In the genomic region with DNA sequence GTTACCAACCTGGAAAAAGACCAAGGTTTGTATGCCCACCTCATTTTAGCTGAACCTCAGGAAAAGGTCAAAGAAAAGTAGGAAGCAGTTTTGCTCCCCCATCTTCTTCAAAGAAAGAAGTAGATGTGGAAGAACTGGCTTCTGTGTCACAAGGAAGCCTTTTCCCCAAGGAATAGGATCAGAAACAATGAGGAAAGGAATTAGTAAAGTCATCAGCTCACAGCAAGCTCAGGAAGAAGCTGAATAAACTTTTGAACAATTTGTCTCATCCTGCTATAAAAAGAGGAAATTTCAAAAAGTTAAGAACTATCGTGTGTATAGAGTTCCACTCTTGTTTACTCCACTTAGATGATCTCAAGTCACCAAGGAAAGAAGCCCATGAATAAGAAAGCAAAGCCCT, we compare ENCODE assay signal across 31 cellular contexts.
"Had no signal": no experiment of that assay in that cellular context is flagged by ENCODE, and none has a peak within 500 bp of the region (broad histone marks: within the 10 kb centered on the region; RNA-seq: fewer than 3 reads in every experiment).

No MANE protein-coding gene starts in this region.

- H3K27me3 ChIP-seq: neural progenitor cell, ovary, right lobe of liver, spleen, suprapubic skin, testis, tibial artery, transverse colon, upper lobe of right lung, uterus had no signal

- DNase-seq: natural killer cell; occipital lobe; ovary; posterior cingulate gyrus; psoas muscle; right cardiac atrium; right lobe of liver; spleen; stimulated activated CD4-positive, alpha-beta T cell treated with anti-CD3 and anti-CD28 coated beads, Interleukin-12 subunit alpha, Interleukin-12 subunit beta, amount 100 ng/mL, for 4 hours; stimulated activated CD4-positive, alpha-beta T cell treated with anti-CD3 and anti-CD28 coated beads, Interleukin-1b, Interleukin-23, amount 100 ng/mL, for 48 hours; stimulated activated CD4-positive, alpha-beta T cell treated with anti-CD3 and anti-CD28 coated beads, Interleukin-4, amount 100 ng/mL, for 1 hour; stimulated activated CD4-positive, alpha-beta T cell treated with anti-CD3 and anti-CD28 coated beads, Interleukin-4, amount 100 ng/mL, for 4 hours; stimulated activated CD8-positive, alpha-beta memory T cell treated with anti-CD3 and anti-CD28 coated beads, Interleukin-4, amount 100 ng/mL, for 48 hours; stimulated activated naive CD4-positive, alpha-beta T cell; stimulated activated naive CD8-positive, alpha-beta T cell treated with anti-CD3 and anti-CD28 coated beads, Interleukin-15, amount 100 ng/mL, for 72 hours; stimulated activated naive CD8-positive, alpha-beta T cell treated with anti-CD3 and anti-CD28 coated beads, Interleukin-15, Interleukin-2, amounts not matched to agents 100 U/mL and 50 U/mL, for 24 hours; substantia nigra; testis; tibial artery; transverse colon; upper lobe of right lung; uterus had no signal

- H3K9ac ChIP-seq: neural progenitor cell, parathyroid adenoma had no signal

- H3K4me1 Mint-ChIP-seq: natural killer cell; nephron; stimulated activated memory B cell treated with anti-CD40 and anti-IgM and Interleukin-4, amounts not matched to agents 10 μg/mL and 1 μg/mL and 100 μg/mL, for 72 hours had no signal

- H3K4me3 ChIP-seq: neural progenitor cell, ovary, psoas muscle, right lobe of liver, skin epidermis, smooth muscle cell, spleen, suprapubic skin, testis, tibial artery, transverse colon, upper lobe of right lung, uterus had no signal

- ATAC-seq: natural killer cell; psoas muscle; right cardiac atrium; right lobe of liver; stimulated activated memory B cell treated with anti-CD40 and anti-IgM and Interleukin-4, amounts not matched to agents 10 μg/mL and 1 μg/mL and 100 μg/mL, for 72 hours; stimulated activated naive CD8-positive, alpha-beta T cell treated with anti-CD3 and anti-CD28 coated beads, Interleukin-15, amount 100 ng/mL, for 72 hours; stimulated activated naive CD8-positive, alpha-beta T cell treated with anti-CD3 and anti-CD28 coated beads, Interleukin-15, Interleukin-2, amounts not matched to agents 100 U/mL and 50 U/mL, for 24 hours; upper lobe of right lung had no signal

- H3K4me3 Mint-ChIP-seq: natural killer cell; nephron; neural progenitor cell; stimulated activated memory B cell treated with anti-CD40 and anti-IgM and Interleukin-4, amounts not matched to agents 10 μg/mL and 1 μg/mL and 100 μg/mL, for 72 hours; stimulated activated naive CD8-positive, alpha-beta T cell treated with anti-CD3 and anti-CD28 coated beads, Interleukin-15, amount 100 ng/mL, for 72 hours; type B pancreatic cell had no signal

- H3K27ac Mint-ChIP-seq: natural killer cell; nephron; neural progenitor cell; progenitor cell of endocrine pancreas; stimulated activated memory B cell treated with anti-CD40 and anti-IgM and Interleukin-4, amounts not matched to agents 10 μg/mL and 1 μg/mL and 100 μg/mL, for 72 hours; stimulated activated naive CD8-positive, alpha-beta T cell treated with anti-CD3 and anti-CD28 coated beads, Interleukin-15, amount 100 ng/mL, for 72 hours; type B pancreatic cell had no signal

- H3K27me3 Mint-ChIP-seq: type B pancreatic cell had no signal

- H3K36me3 ChIP-seq: neural progenitor cell, ovary, right lobe of liver, spleen, suprapubic skin, tibial artery, transverse colon, upper lobe of right lung, uterus had no signal

- H3K4me2 ChIP-seq: neural progenitor cell, smooth muscle cell had no signal

- H3K36me3 Mint-ChIP-seq: natural killer cell; neural progenitor cell; stimulated activated memory B cell treated with anti-CD40 and anti-IgM and Interleukin-4, amounts not matched to agents 10 μg/mL and 1 μg/mL and 100 μg/mL, for 72 hours; type B pancreatic cell had no signal

- H3K27ac ChIP-seq: neural progenitor cell, ovary, parathyroid adenoma, psoas muscle, right lobe of liver, skin epidermis, spleen, suprapubic skin, testis, tibial artery, transverse colon, upper lobe of right lung, uterus had no signal

- H3K4me1 ChIP-seq: parathyroid adenoma, psoas muscle, right lobe of liver, spleen, suprapubic skin, testis, tibial artery, transverse colon, upper lobe of right lung, uterus had no signal

- H3K79me2 ChIP-seq: parathyroid adenoma had no signal

- H2AFZ ChIP-seq: neural progenitor cell, parathyroid adenoma had no signal

- H3K9me3 Mint-ChIP-seq: neural progenitor cell had no signal

- H3K9me3 ChIP-seq: ovary, psoas muscle, right lobe of liver, suprapubic skin, testis, tibial artery, transverse colon, upper lobe of right lung, uterus had no signal
